ENCODE assay signal across 8 cellular contexts in genomic region chr1:40449684-40450490, GRCh38. TPM values are rescaled to one million over a fixed set of nuclear protein-coding genes. Genes with fewer than 3 reads are reported as not detected.
A peak's percentile ranks its signal among the peaks of the same experiment; 100 is the strongest.
DNase-seq lines count a peak whose midpoint lies in the region; ATAC-seq, FAIRE-seq and TF ChIP-seq lines count a peak whose summit lies in the region.

Gene ZFP69B, plus strand, starts transcription at chr1:40450476. Its CDS starts 486 bp downstream, at chr1:40450962.

- H3K4me2 ChIP-seq in keratinocyte (ENCODE audit: control insufficient read depth, extremely low read depth, insufficient read depth, low read depth, low read length), result peak within 1 kb of the TSS; percentile 88

- H3K9me3 ChIP-seq in keratinocyte (ENCODE audit: control insufficient read depth, low read depth, low read length), result peaks cover 3% of the 10 kb centered on the region

- H3K9me1 ChIP-seq in keratinocyte (ENCODE audit: control insufficient read depth, extremely low read depth, insufficient read depth, low read length), result no peaks in the 10 kb centered on the region

- no peaks in the 10 kb centered on the region for H3K36me3 ChIP-seq in keratinocyte (ENCODE audit: control insufficient read depth in 2 of 2, extremely low read depth in 1 of 2, insufficient read depth in 2 of 2, low read length in 2 of 2)

- peaks cover 23% of the 10 kb centered on the region for H3K4me1 Mint-ChIP-seq in central memory CD8-positive, alpha-beta T cell

- dilution Hi-C loops in keratinocyte (cut with MboI; ENCODE audit: extremely low pct_ligation_motif_present, low sequenced_read_pairs), result no loop called here

- H3K4me3 ChIP-seq in keratinocyte (ENCODE audit: control insufficient read depth in 2 of 3, extremely low read depth in 1 of 3, insufficient read depth in 2 of 3, low read depth in 1 of 3, low read length in 3 of 3), result peak within 1 kb of the TSS; percentile 61 to 82 (median 66)

- peak within 1 kb of the TSS; percentile 88 for H3K27ac Mint-ChIP-seq in central memory CD8-positive, alpha-beta T cell (ENCODE audit: low read depth)

- peak within 1 kb of the TSS; percentile 48 for H3K27ac ChIP-seq in keratinocyte (ENCODE audit: control insufficient read depth, insufficient read depth, low read length)

- H3K36me3 Mint-ChIP-seq in central memory CD8-positive, alpha-beta T cell (ENCODE audit: insufficient read depth), result peaks cover 7% of the 10 kb centered on the region

- no peaks in the 10 kb centered on the region for H3K79me2 ChIP-seq in keratinocyte (ENCODE audit: control insufficient read depth, insufficient read depth, low read length)

- H3K27me3 Mint-ChIP-seq in central memory CD8-positive, alpha-beta T cell, result no peaks in the 10 kb centered on the region

- peak within 1 kb of the TSS; percentile 82 for H3K9ac ChIP-seq in keratinocyte (ENCODE audit: control insufficient read depth, extremely low read depth, insufficient read depth, low read length)

- H2AFZ ChIP-seq in keratinocyte (ENCODE audit: control insufficient read depth, low read length), result peak within 1 kb of the TSS; percentile 91

- H3K9me3 Mint-ChIP-seq in central memory CD8-positive, alpha-beta T cell, result peaks cover 19% of the 10 kb centered on the region

- FAIRE-seq in keratinocyte (lab: Jason Lieb, UNC), result no peak

- H3K27me3 ChIP-seq in keratinocyte (ENCODE audit: control insufficient read depth, extremely low read depth, insufficient read depth, low read length), result no peaks in the 10 kb centered on the region

- no peaks in the 10 kb centered on the region for H4K20me1 ChIP-seq in keratinocyte (ENCODE audit: control insufficient read depth, extremely low read depth, insufficient read depth, low read length)

- DNase-seq in AG08396 (ENCODE audit: low spot score), result peak; percentile 99
- DNase-seq in NCI-H226, result peak; percentile 82
- DNase-seq in activated CD4-positive, CD25-positive, alpha-beta regulatory T cell treated with anti-CD3 and anti-CD28 coated beads, Interleukin-2, amount 50 U/mL, for 16 hours (ENCODE audit: low read depth, low spot score), result peak; percentile 68
- peak; percentile 73 for DNase-seq in central memory CD8-positive, alpha-beta T cell (ENCODE audit: low spot score in 2 of 2)
- DNase-seq in keratinocyte (ENCODE audit: low read depth, low spot score), result peak; percentile 33
- peak; percentile 87 for DNase-seq in stimulated activated CD4-positive, alpha-beta T cell treated with anti-CD3 and anti-CD28 coated beads, Interleukin-12 subunit alpha, Interleukin-12 subunit beta, amount 100 ng/mL, for 4 hours

- peaks cover 13% of the 10 kb centered on the region for H3K4me1 ChIP-seq in keratinocyte (ENCODE audit: control insufficient read depth, extremely low read depth, insufficient read depth, low read length)

- peak within 1 kb of the TSS; percentile 87 for H3K4me3 Mint-ChIP-seq in central memory CD8-positive, alpha-beta T cell

- peak; percentile 83 for ATAC-seq in GM18909 (IDR thresholded peaks at IDR 0.05; ENCODE audit: poor library complexity, unreplicated experiment)
- ATAC-seq in HG03175 (IDR thresholded peaks at IDR 0.05; ENCODE audit: unreplicated experiment), result peak; percentile 85
- peak; percentile 67 for ATAC-seq in central memory CD8-positive, alpha-beta T cell (replicated peaks; ENCODE audit: extremely low read depth, poor library complexity, severe bottlenecking)

- peak in 1 of 3 experiments; percentile 4 for TF ChIP-seq CTCF in keratinocyte (optimal IDR thresholded peaks at IDR 0.05 in 1 of 3, IDR thresholded peaks at IDR 0.05 in 1 of 3, conservative IDR thresholded peaks at IDR 0.05 in 1 of 3; ENCODE audit: extremely low read depth in 1 of 3, insufficient read depth in 2 of 3, low read length in 3 of 3)

RNA-seq across cellular contexts. Expression of gene ZFP69B, which starts in this region (rescaled TPM):
- polyA plus RNA-seq in keratinocyte, result 1.1 to 1.9 TPM (median 1.7 TPM) in 3 replicates
- polyA plus RNA-seq in keratinocyte (2011; ENCODE audit: low read depth), result 0.91 TPM
- 1.0 and 1.3 TPM in 2 replicates for polyA plus RNA-seq in keratinocyte (2011; cell fraction: cytosol; rRNA removed)
- polyA plus RNA-seq in keratinocyte (2011; cell fraction: nucleus; rRNA removed), result 1.5 and 1.7 TPM in 2 replicates
- polyA plus RNA-seq in keratinocyte (2012; ENCODE audit: low replicate concordance), result 0.87 and 1.7 TPM in 2 replicates
- 0.99 to 2.8 TPM in 2 of 3 replicates, not detected in the other for polyA minus RNA-seq in keratinocyte
- polyA minus RNA-seq in keratinocyte (2011; cell fraction: cytosol; rRNA and poly(A)+ RNA removed), result 0.96 TPM
- polyA minus RNA-seq in keratinocyte (2011; cell fraction: nucleus; rRNA and poly(A)+ RNA removed), result 1.1 and 2.0 TPM in 2 replicates

Comparison
In these comparisons a context has a peak if more than half of its experiments do, and no peak if none do; other contexts are left out.
1. Peak in every context shown above with its lines: DNase-seq, ATAC-seq, H3K4me3 ChIP-seq and H3K27ac ChIP-seq.
2. DNase-seq: peak in every context shown above with its lines; median percentile 99 in AG08396; 87 in stimulated activated CD4-positive, alpha-beta T cell treated with anti-CD3 and anti-CD28 coated beads, Interleukin-12 subunit alpha, Interleukin-12 subunit beta, amount 100 ng/mL, for 4 hours; 82 in NCI-H226; 73 in central memory CD8-positive, alpha-beta T cell; 68 in activated CD4-positive, CD25-positive, alpha-beta regulatory T cell treated with anti-CD3 and anti-CD28 coated beads, Interleukin-2, amount 50 U/mL, for 16 hours; 33 in keratinocyte.